In the genomic region with DNA sequence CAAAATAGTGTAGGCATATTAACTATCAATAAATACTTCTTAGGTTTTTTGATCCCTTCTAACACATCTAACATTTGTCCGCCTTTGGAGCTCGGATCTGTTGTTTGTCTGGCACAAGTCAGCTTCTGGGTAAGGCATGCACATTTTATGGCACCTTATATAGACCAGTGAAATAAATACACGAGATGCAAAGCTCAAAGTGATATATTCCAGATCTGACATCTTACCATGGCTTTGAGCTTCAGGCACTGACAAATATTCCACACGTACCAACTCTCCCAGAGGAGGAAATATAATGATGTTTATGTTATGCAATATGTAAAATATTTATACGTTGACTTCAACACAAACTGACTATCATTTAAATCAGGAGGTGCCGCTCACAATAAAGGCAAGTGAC, we compare ENCODE assay signal across 8 cellular contexts.
"Had no signal": no experiment of that assay in that cellular context is flagged by ENCODE, and none has a peak within 500 bp of the region (broad histone marks: within the 10 kb centered on the region; RNA-seq: fewer than 3 reads in every experiment).

No MANE protein-coding gene starts in this region.

- H3K9me3 Mint-ChIP-seq: GM23338, H9 had no signal

- ATAC-seq: GM23338, HCT116, HepG2 had no signal

- DNase-seq: H9, HFFc6, KBM-7 had no signal

- H3K4me1 Mint-ChIP-seq: GM23338, H9, IgD-negative memory B cell had no signal

- H3K36me3 Mint-ChIP-seq: IgD-negative memory B cell had no signal

- H3K4me3 ChIP-seq: GM23338 had no signal

- H3K4me2 ChIP-seq: GM23338 had no signal

- H3K27ac Mint-ChIP-seq: GM23338, H9, HFFc6, IgD-negative memory B cell had no signal

- H3K4me3 Mint-ChIP-seq: GM23338, H9, HFFc6, IgD-negative memory B cell had no signal

- H2AFZ ChIP-seq: GM23338 had no signal

- H3K27ac ChIP-seq: HL-60 had no signal
